19 cellular contexts compared by ENCODE assay signal in the genomic region with DNA sequence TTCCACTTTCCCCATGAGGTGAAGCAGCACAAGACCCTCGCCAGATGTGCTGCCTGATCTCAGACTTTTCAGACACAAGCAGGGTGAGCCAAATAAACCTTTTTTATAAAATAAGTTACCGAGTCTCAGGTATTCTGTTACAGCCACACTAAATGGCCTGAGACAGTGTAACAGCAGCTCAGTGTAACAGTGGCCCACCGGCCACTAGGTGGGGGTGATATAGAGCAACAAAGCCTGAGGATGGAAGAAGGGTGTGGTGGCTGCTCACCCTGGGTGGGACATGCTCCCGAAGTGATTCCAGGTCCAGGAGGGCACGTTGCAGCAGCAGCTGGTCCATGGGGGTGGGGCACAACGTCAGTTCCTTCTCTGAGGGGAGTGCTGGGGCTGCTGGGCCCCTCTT. TPM values are rescaled to one million over a fixed set of nuclear protein-coding genes. Genes with fewer than 3 reads are reported as not detected.
DNase-seq lines count a peak whose midpoint lies in the region; ATAC-seq, FAIRE-seq and TF ChIP-seq lines count a peak whose summit lies in the region.
"Had no signal": no experiment of that assay in that cellular context is flagged by ENCODE, and none has a peak within 500 bp of the region (broad histone marks: within the 10 kb centered on the region; RNA-seq: fewer than 3 reads in every experiment).

No MANE protein-coding gene starts in this region.

- TF ChIP-seq CTCF in endodermal cell (conservative IDR thresholded peaks at IDR 0.05): peak; percentile 74
- no peak for TF ChIP-seq CTCF in pancreas (IDR thresholded peaks at IDR 0.05)

- H3K36me3 ChIP-seq in endodermal cell (ENCODE audit: control insufficient read depth, insufficient read depth, low read length) (peaks cover 68% of the 10 kb centered on the region), neuronal stem cell (replicated peaks in 1 of 2; ENCODE audit: control insufficient read depth in 2 of 2, insufficient read depth in 2 of 2, low read length in 2 of 2) (peaks cover 10 to 90% of the 10 kb centered on the region in 2 donors), pancreas (peaks cover 0 to 50% (median 15%) of the 10 kb centered on the region in 3 donors)

- no peak overlapping the region for H3K4ac ChIP-seq in neuronal stem cell (ENCODE audit: low read length)

- H3K4me2 ChIP-seq in neuronal stem cell (ENCODE audit: insufficient read depth, low read length, poor library complexity, severe bottlenecking): no peak overlapping the region

- H3K27ac Mint-ChIP-seq in endodermal cell: no peak overlapping the region
- H3K27ac Mint-ChIP-seq: activated CD4-positive, alpha-beta T cell treated with anti-CD3 and anti-CD28 coated beads for 36 hours; T-helper 17 cell had no signal

- H3K18ac ChIP-seq in neuronal stem cell (ENCODE audit: low read length): peak overlapping the region; percentile 65

- H2BK120ac ChIP-seq in neuronal stem cell (ENCODE audit: low read depth, low read length): no peak overlapping the region

- H2BK12ac ChIP-seq in neuronal stem cell (ENCODE audit: low read length): no peak overlapping the region

- H3K4me1 ChIP-seq in endodermal cell (ENCODE audit: control insufficient read depth, insufficient read depth, low read length) (no peaks in the 10 kb centered on the region), neuronal stem cell (ENCODE audit: control insufficient read depth in 2 of 2, insufficient read depth in 1 of 2, low read depth in 1 of 2, low read length in 2 of 2) (peaks cover 0 to 12% of the 10 kb centered on the region in 2 donors), pancreas (no peaks in the 10 kb centered on the region)
- H3K4me1 ChIP-seq: Peyer's patch had no signal

- 64 to 67% methylated on average over 3 to 6 of the region's 6 CpGs for WGBS in endodermal cell (ENCODE audit: insufficient coverage in 1 of 2, insufficient read length in 1 of 2), 2 experiments
- whole genome bisulfite sequencing in neuronal stem cell (ENCODE audit: extremely low coverage in 2 of 2, insufficient read length in 2 of 2, insufficient replicate concordance in 1 of 2), 2 donors: no CpG with 5 or more reads among the region's 6 CpGs
- 81 to 83% methylated on average over 6 of the region's 6 CpGs for WGBS in pancreas, 2 donors

- no peak overlapping the region for H4K8ac ChIP-seq in neuronal stem cell (ENCODE audit: low read depth, low read length)

- no peak overlapping the region for H3K4me3 Mint-ChIP-seq in endodermal cell
- H3K4me3 Mint-ChIP-seq: activated CD4-positive, alpha-beta T cell treated with anti-CD3 and anti-CD28 coated beads for 36 hours; T-helper 17 cell had no signal

- no peaks in the 10 kb centered on the region for H3K27me3 ChIP-seq in endodermal cell (ENCODE audit: control insufficient read depth, insufficient read depth, low read length, poor library complexity, severe bottlenecking)
- no peaks in the 10 kb centered on the region for H3K27me3 ChIP-seq in neuronal stem cell (ENCODE audit: control insufficient read depth in 3 of 3, insufficient read depth in 3 of 3, low read depth in 1 of 3, low read length in 3 of 3)
- no peaks in the 10 kb centered on the region for H3K27me3 ChIP-seq in pancreas
- H3K27me3 ChIP-seq: Peyer's patch had no signal

- H3K4me1 Mint-ChIP-seq in endodermal cell: peaks cover 2% of the 10 kb centered on the region
- H3K4me1 Mint-ChIP-seq: activated CD4-positive, alpha-beta T cell treated with anti-CD3 and anti-CD28 coated beads for 36 hours; T-helper 17 cell had no signal

- no peak overlapping the region for H2AFZ ChIP-seq in neuronal stem cell (ENCODE audit: low read length)

- H3K9ac ChIP-seq in endodermal cell (ENCODE audit: extremely low read depth, low read length, poor library complexity, severe bottlenecking) (no peak overlapping the region), neuronal stem cell (ENCODE audit: low read depth, low read length, poor library complexity) (no peak overlapping the region)

- H3K9me3 ChIP-seq in endodermal cell (ENCODE audit: control insufficient read depth, low read length): no peaks in the 10 kb centered on the region
- H3K9me3 ChIP-seq in neuronal stem cell (replicated peaks in 1 of 2; ENCODE audit: control insufficient read depth in 2 of 2, insufficient read depth in 1 of 2, low read depth in 1 of 2, low read length in 2 of 2): peaks cover 0 to 18% of the 10 kb centered on the region in 2 donors
- H3K9me3 ChIP-seq in pancreas: no peaks in the 10 kb centered on the region
- H3K9me3 ChIP-seq: Peyer's patch had no signal

- H3K23ac ChIP-seq in neuronal stem cell (ENCODE audit: low read depth, low read length, poor library complexity): no peak overlapping the region

- H2BK15ac ChIP-seq in neuronal stem cell (ENCODE audit: low read length): no peak overlapping the region

- H3K14ac ChIP-seq in neuronal stem cell (ENCODE audit: low read length): no peak overlapping the region

- no peak for FAIRE-seq in pancreas (lab: Jason Lieb, UNC)
- FAIRE-seq: colon had no signal

- DNase-seq in D341Med (ENCODE audit: low spot score) (peak; percentile 28), Kasumi-1 (lab: John Stamatoyannopoulos, UW) (peak; percentile 34 to 51), endodermal cell (peak; percentile 81), neuronal stem cell (ENCODE audit: low spot score) (peak; percentile 11), NCI-H524 treated with DMSO at 0.1 percent for 48 hours (lab: John Stamatoyannopoulos, UW) (no peak), pancreas (no peak)
- DNase-seq: activated CD4-positive, alpha-beta T cell treated with anti-CD3 and anti-CD28 coated beads for 36 hours; DMS153; KG1; mesenchymal stem cell; NCI-H1694 treated with DMSO at 0.1 percent for 48 hours; NCI-H526; nucleus accumbens; Peyer's patch; T-helper 17 cell had no signal

- no peak overlapping the region for H2BK5ac ChIP-seq in neuronal stem cell (ENCODE audit: low read length)

- H3K36me3 Mint-ChIP-seq in endodermal cell (ENCODE audit: low read depth): peaks cover 81% of the 10 kb centered on the region

- ATAC-seq in GM19324 (IDR thresholded peaks at IDR 0.05; ENCODE audit: low FRiP score, unreplicated experiment) (no peak), GM19467 (IDR thresholded peaks at IDR 0.05; ENCODE audit: unreplicated experiment) (no peak), pancreas (no peak)
- ATAC-seq: activated CD4-positive, alpha-beta T cell treated with anti-CD3 and anti-CD28 coated beads for 36 hours; esophagus mucosa; T-helper 17 cell had no signal

- H3K27me3 Mint-ChIP-seq in endodermal cell (ENCODE audit: insufficient read depth): no peaks in the 10 kb centered on the region
- H3K27me3 Mint-ChIP-seq: activated CD4-positive, alpha-beta T cell treated with anti-CD3 and anti-CD28 coated beads for 36 hours; T-helper 17 cell had no signal

- H4K91ac ChIP-seq in neuronal stem cell (ENCODE audit: low read depth, low read length, poor library complexity): peak overlapping the region; percentile 43

- H3K4me3 ChIP-seq in endodermal cell (ENCODE audit: low read length) (no peak overlapping the region), neuronal stem cell (ENCODE audit: low read length in 2 of 2) (no peak overlapping the region), pancreas (no peak overlapping the region)
- H3K4me3 ChIP-seq: Peyer's patch had no signal

- no peaks in the 10 kb centered on the region for H3K79me1 ChIP-seq in neuronal stem cell (ENCODE audit: low read depth, low read length)

- H3K27ac ChIP-seq in endodermal cell (ENCODE audit: low read depth, low read length) (no peak overlapping the region), neuronal stem cell (replicated peaks; ENCODE audit: low read length) (peak overlapping the region; percentile 54), pancreas (no peak overlapping the region)
- H3K27ac ChIP-seq: Peyer's patch had no signal

- intact Hi-C loops in pancreas (cut with DNase I): no loop called here

- no peaks in the 10 kb centered on the region for H3K9me3 Mint-ChIP-seq in endodermal cell

- H2AK5ac ChIP-seq in neuronal stem cell (ENCODE audit: low read depth, low read length): no peak overlapping the region

RNA-seq across cellular contexts. Expression of a gene that starts 44.6 kb away (rescaled TPM):
- 10 to 100 TPM; 19.8 to 24.2 TPM for total RNA-seq in endodermal cell
- polyA plus RNA-seq in endodermal cell (2013, experiment 1 of 2): 18.5 TPM
- 17.5 TPM for polyA plus RNA-seq in endodermal cell (2013, experiment 2 of 2)
- 17.2 TPM for polyA plus RNA-seq in neuronal stem cell (2013, experiment 1 of 2)
- 16.7 TPM for polyA plus RNA-seq in neuronal stem cell (2013, experiment 2 of 2)
- 1 to 10 TPM; 4.1 to 7.7 (median 6.9) TPM for total RNA-seq in pancreas
- polyA plus RNA-seq in pancreas: 1 to 10 TPM; 5.1 to 9.3 TPM

Comparison
In these comparisons a context has a peak if more than half of its experiments do, and no peak if none do; other contexts are left out.
1. DNase-seq: peak in D341Med (single experiment), Kasumi-1 (2 of 2), endodermal cell (single experiment) and neuronal stem cell (single experiment); none in NCI-H524 treated with DMSO at 0.1 percent for 48 hours (single experiment) and pancreas (0 of 6).